Comparison of ENCODE assay signal across 17 cellular contexts in the genomic region with DNA sequence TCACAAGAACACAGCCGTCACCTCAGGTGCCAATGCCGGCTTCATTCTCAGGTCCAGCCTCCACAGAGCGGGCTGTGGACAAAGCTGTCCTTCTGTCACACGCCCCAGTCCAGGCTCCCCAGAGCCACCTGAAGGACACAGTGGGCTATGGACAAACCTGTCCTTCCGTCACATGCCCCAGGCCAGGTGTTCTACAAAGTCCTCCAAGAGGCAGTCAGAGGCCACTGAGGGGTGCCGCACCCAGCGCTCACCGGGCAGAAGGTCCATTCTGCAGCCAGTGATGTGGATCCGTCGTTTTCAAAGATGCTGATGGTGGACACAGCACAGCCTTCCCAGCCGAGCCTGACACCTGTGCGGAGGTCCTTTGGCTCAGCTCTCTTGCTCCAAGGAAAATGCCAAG.
"Had no signal": no experiment of that assay in that cellular context is flagged by ENCODE, and none has a peak within 500 bp of the region (broad histone marks: within the 10 kb centered on the region; RNA-seq: fewer than 3 reads in every experiment).

No MANE protein-coding gene starts in this region.

- H3K36me3 Mint-ChIP-seq: naive B cell had no signal

- H3K4me1 ChIP-seq: breast epithelium had no signal

- DNase-seq: activated CD4-positive, alpha-beta T cell treated with anti-CD3 and anti-CD28 coated beads, Interleukin-2, amount 50 U/mL, for 1 hour; activated naive CD4-positive, alpha-beta T cell; activated T-cell treated with anti-CD3 and anti-CD28 coated beads, Interleukin-2, amount 50 U/mL, for 48 hours; anterior cingulate cortex; erythroblast; heart right ventricle; mammary epithelial cell; naive B cell; small intestine; stimulated activated CD4-positive, alpha-beta T cell treated with anti-CD3 and anti-CD28 coated beads, Interleukin-4, amount 100 ng/mL, for 4 hours; stimulated activated CD8-positive, alpha-beta memory T cell treated with anti-CD3 and anti-CD28 coated beads, Interleukin-4, amount 100 ng/mL, for 48 hours; stimulated activated naive CD4-positive, alpha-beta T cell treated with Interleukin-2 at 50 U/mL for 16 hours; upper lobe of left lung had no signal

- H3K4me3 ChIP-seq: breast epithelium, gastroesophageal sphincter, heart right ventricle, left lung, SK-N-MC, upper lobe of left lung had no signal

- ATAC-seq: gastroesophageal sphincter had no signal

- H3K27ac ChIP-seq: breast epithelium, gastroesophageal sphincter, heart right ventricle, left lung, SK-N-MC, upper lobe of left lung had no signal

- H3K27me3 ChIP-seq: upper lobe of left lung had no signal

- H3K36me3 ChIP-seq: breast epithelium, gastroesophageal sphincter, heart right ventricle, left lung, upper lobe of left lung had no signal
